7 cellular contexts compared by ENCODE assay signal in genomic region chr3:71681224-71681668, GRCh38. TPM values are rescaled to one million over a fixed set of nuclear protein-coding genes. Genes with fewer than 3 reads are reported as not detected.
DNase-seq lines count a peak whose midpoint lies in the region; ATAC-seq, FAIRE-seq and TF ChIP-seq lines count a peak whose summit lies in the region.

No MANE protein-coding gene starts in this region.

- H3K36me3 ChIP-seq in neutrophil, result peaks cover 67% of the 10 kb centered on the region

- H3K4me3 ChIP-seq in neutrophil (ENCODE audit: low read depth in 1 of 2, low read length in 1 of 2), result no peak overlapping the region

- peak; percentile 28 to 34 for ATAC-seq in activated T-cell treated with anti-CD3 and anti-CD28 coated beads, Interleukin-2, amount 50 U/mL, for 4 hours
- peak; percentile 52 for ATAC-seq in foreskin keratinocyte
- no peak for ATAC-seq in HG03378 (IDR thresholded peaks at IDR 0.05; ENCODE audit: unreplicated experiment)
- no peak for ATAC-seq in HG03457 (IDR thresholded peaks at IDR 0.05; ENCODE audit: unreplicated experiment)

- peaks cover 7% of the 10 kb centered on the region for H3K4me1 Mint-ChIP-seq in activated T-cell treated with anti-CD3 and anti-CD28 coated beads, Interleukin-2, amount 50 U/mL, for 4 hours (ENCODE audit: low read depth)

- H3K9me3 Mint-ChIP-seq in activated T-cell treated with anti-CD3 and anti-CD28 coated beads, Interleukin-2, amount 50 U/mL, for 4 hours, result no peaks in the 10 kb centered on the region

- FAIRE-seq in GM12891 (lab: Jason Lieb, UNC), result peak; percentile 54

- no peaks in the 10 kb centered on the region for H3K9me3 ChIP-seq in neutrophil

- H3K27me3 ChIP-seq in foreskin keratinocyte, result no peaks in the 10 kb centered on the region
- H3K27me3 ChIP-seq in neutrophil, result no peaks in the 10 kb centered on the region

- no peak overlapping the region for H3K4me3 Mint-ChIP-seq in activated T-cell treated with anti-CD3 and anti-CD28 coated beads, Interleukin-2, amount 50 U/mL, for 4 hours

- peaks cover 30% of the 10 kb centered on the region for H3K36me3 Mint-ChIP-seq in activated T-cell treated with anti-CD3 and anti-CD28 coated beads, Interleukin-2, amount 50 U/mL, for 4 hours (ENCODE audit: insufficient read depth)

- no peak for DNase-seq in GM12891 (ENCODE audit: insufficient read length, low spot score)
- DNase-seq in LHCN-M2 (ENCODE audit: low read depth), result peak; percentile 81
- DNase-seq in activated T-cell treated with anti-CD3 and anti-CD28 coated beads, Interleukin-2, amount 50 U/mL, for 4 hours, result peak; percentile 25
- DNase-seq in foreskin keratinocyte, result peak in 1 of 2 donors; percentile 38

- no peak for TF ChIP-seq POLR2A in GM12891 (IDR thresholded peaks at IDR 0.05; ENCODE audit: low read depth, low read length)

- H3K4me1 ChIP-seq in foreskin keratinocyte, result peaks cover 18% of the 10 kb centered on the region
- peaks cover 11 to 12% of the 10 kb centered on the region in 2 experiments for H3K4me1 ChIP-seq in neutrophil (ENCODE audit: control insufficient read depth in 1 of 2, insufficient read depth in 1 of 2, low read depth in 1 of 2, low read length in 1 of 2)

- no peaks in the 10 kb centered on the region for H3K27me3 Mint-ChIP-seq in activated T-cell treated with anti-CD3 and anti-CD28 coated beads, Interleukin-2, amount 50 U/mL, for 4 hours (ENCODE audit: low read depth)

- no peak overlapping the region for H3K27ac ChIP-seq in foreskin keratinocyte
- H3K27ac ChIP-seq in neutrophil, result peak overlapping the region; percentile 47

- TF ChIP-seq CTCF in foreskin keratinocyte (conservative IDR thresholded peaks at IDR 0.05) (peak; percentile 71), neutrophil (IDR thresholded peaks at IDR 0.05) (peak; percentile 22)

TF ChIP-seq in GM12891, 5 proteins besides CTCF, POLR2A, EP300 and RAD21:
- TF ChIP-seq SPI1 (IDR thresholded peaks at IDR 0.05; ENCODE audit: low read depth, low read length), result no peak
- no peak for TF ChIP-seq POLR2AphosphoS5 (IDR thresholded peaks at IDR 0.05; ENCODE audit: low read depth, low read length)
- no peak for TF ChIP-seq TAF1 (IDR thresholded peaks at IDR 0.05; ENCODE audit: low read depth, low read length)
- TF ChIP-seq PAX5 (IDR thresholded peaks at IDR 0.05; ENCODE audit: insufficient read depth, low read length, severe bottlenecking), result no peak
- TF ChIP-seq POU2F2 (IDR thresholded peaks at IDR 0.05; ENCODE audit: low read depth, low read length), result no peak

RNA-seq across cellular contexts. Expression of gene EIF4E3, which starts 44.0 kb away (rescaled TPM):
- polyA plus RNA-seq in GM12891 (2012; ENCODE audit: low read depth, missing spikeins), result 0.76 TPM
- total RNA-seq in LHCN-M2 (2014; rRNA removed), result 0.06 and 0.11 TPM in 2 replicates
- 0.39 TPM for polyA plus RNA-seq in LHCN-M2 (2012)
- total RNA-seq in activated T-cell treated with anti-CD3 and anti-CD28 coated beads, Interleukin-2, amount 50 U/mL, for 4 hours, result 10 to 100 TPM; 13.4 to 17.0 (median 14.3) TPM
- 2.1 and 2.6 TPM in 2 replicates for total RNA-seq in foreskin keratinocyte
- polyA plus RNA-seq in foreskin keratinocyte, result 1.3 and 1.7 TPM in 2 replicates

Comparison
In these comparisons a context has a peak if more than half of its experiments do, and no peak if none do; other contexts are left out.
1. ATAC-seq: peak in activated T-cell treated with anti-CD3 and anti-CD28 coated beads, Interleukin-2, amount 50 U/mL, for 4 hours (2 of 2) and foreskin keratinocyte (single experiment); none in HG03378 (single experiment) and HG03457 (single experiment).